ENCODE assay signal across 13 cellular contexts in genomic region chr1:112502827-112503226, GRCh38. TPM values are rescaled to one million over a fixed set of nuclear protein-coding genes. Genes with fewer than 3 reads are reported as not detected.
A peak's percentile ranks its signal among the peaks of the same experiment; 100 is the strongest.
DNase-seq lines count a peak whose midpoint lies in the region; ATAC-seq and TF ChIP-seq lines count a peak whose summit lies in the region.
"Had no signal": no experiment of that assay in that cellular context is flagged by ENCODE, and none has a peak within 500 bp of the region (broad histone marks: within the 10 kb centered on the region; RNA-seq: fewer than 3 reads in every experiment).

No MANE protein-coding gene starts in this region.

- no peaks in the 10 kb centered on the region for H3K36me3 Mint-ChIP-seq in activated T-helper 2 cell treated with anti-CD3 and anti-CD28 coated beads, Interferon-gamma antibody, Interleukin-2, Interleukin-4, amounts not matched to agents 10 μg/mL and 5 μg/mL and 100 μg/mL, durations not matched to agents 14 hours and 24 hours and 36 hours (ENCODE audit: low read depth)
- H3K36me3 Mint-ChIP-seq: activated naive CD4-positive, alpha-beta T cell treated with anti-CD3 and anti-CD28 coated beads, Interleukin-2, amount 50 U/mL, for 72 hours had no signal

- H3K4me1 Mint-ChIP-seq in activated T-helper 2 cell treated with anti-CD3 and anti-CD28 coated beads, Interferon-gamma antibody, Interleukin-2, Interleukin-4, amounts not matched to agents 10 μg/mL and 5 μg/mL and 100 μg/mL, durations not matched to agents 14 hours and 24 hours and 36 hours (ENCODE audit: low read depth): peaks cover 8% of the 10 kb centered on the region

- H3K36me3 ChIP-seq in uterus: no peaks in the 10 kb centered on the region
- H3K36me3 ChIP-seq: BLaER1, transverse colon had no signal

- no peak for DNase-seq in left cardiac atrium
- DNase-seq in Right ventricle myocardium inferior (ENCODE audit: missing footprints): no peak
- no peak for DNase-seq in activated T-helper 2 cell treated with anti-CD3 and anti-CD28 coated beads, Interferon-gamma antibody, Interleukin-2, Interleukin-4, amounts not matched to agents 10 μg/mL and 5 μg/mL and 100 μg/mL, durations not matched to agents 14 hours and 24 hours and 36 hours (ENCODE audit: low spot score)
- no peak for DNase-seq in uterus
- DNase-seq in activated naive CD4-positive, alpha-beta T cell treated with Interleukin-2 at 50 U/mL for 16 hours: no peak
- DNase-seq: NCI-H1436 treated with DMSO at 0.1 percent for 48 hours, transverse colon had no signal

- ATAC-seq in left cardiac atrium: peak; percentile 58 to 64
- no peak for ATAC-seq in Right ventricle myocardium inferior
- no peak for ATAC-seq in GM18867 (IDR thresholded peaks at IDR 0.05; ENCODE audit: unreplicated experiment)
- ATAC-seq in GM19351 (IDR thresholded peaks at IDR 0.05; ENCODE audit: unreplicated experiment): no peak

- H3K9me3 ChIP-seq in iPS-18c (ENCODE audit: control insufficient read depth, insufficient read depth, low read length) (no peaks in the 10 kb centered on the region), uterus (no peaks in the 10 kb centered on the region)
- H3K9me3 ChIP-seq: BLaER1, transverse colon had no signal

- peaks cover 71% of the 10 kb centered on the region for H3K27me3 Mint-ChIP-seq in activated T-helper 2 cell treated with anti-CD3 and anti-CD28 coated beads, Interferon-gamma antibody, Interleukin-2, Interleukin-4, amounts not matched to agents 10 μg/mL and 5 μg/mL and 100 μg/mL, durations not matched to agents 14 hours and 24 hours and 36 hours (ENCODE audit: low read depth)

- no peaks in the 10 kb centered on the region for H3K27me3 ChIP-seq in uterus

- H3K27ac Mint-ChIP-seq in activated T-helper 2 cell treated with anti-CD3 and anti-CD28 coated beads, Interferon-gamma antibody, Interleukin-2, Interleukin-4, amounts not matched to agents 10 μg/mL and 5 μg/mL and 100 μg/mL, durations not matched to agents 14 hours and 24 hours and 36 hours: no peak overlapping the region

- H3K9me3 Mint-ChIP-seq in activated T-helper 2 cell treated with anti-CD3 and anti-CD28 coated beads, Interferon-gamma antibody, Interleukin-2, Interleukin-4, amounts not matched to agents 10 μg/mL and 5 μg/mL and 100 μg/mL, durations not matched to agents 14 hours and 24 hours and 36 hours: no peaks in the 10 kb centered on the region
- H3K9me3 Mint-ChIP-seq: activated naive CD4-positive, alpha-beta T cell treated with anti-CD3 and anti-CD28 coated beads, Interleukin-2, amount 50 U/mL, for 72 hours had no signal

- intact Hi-C loops in left cardiac atrium (cut with DNase I): loop anchor here in 1 of 2 donors (10.0 kb wide), 1 partner anchor 112 kb away; the partner anchor contains the start of genes CAPZA1 and ST7L
- intact Hi-C loops in Right ventricle myocardium inferior (cut with DNase I): loop anchor here (5.0 kb wide), 1 partner anchor 204 kb away; the partner anchor contains the start of gene RHOC
- intact Hi-C loops in activated T-helper 2 cell treated with anti-CD3 and anti-CD28 coated beads, Interferon-gamma antibody, Interleukin-2, Interleukin-4, amounts not matched to agents 10 μg/mL and 5 μg/mL and 100 μg/mL, durations not matched to agents 14 hours and 24 hours and 36 hours (cut with micrococcal nuclease): no loop called here
- intact Hi-C loops in uterus (cut with DNase I; ENCODE audit: low total_unique reads): no loop called here

- no peaks in the 10 kb centered on the region for H3K4me1 ChIP-seq in uterus

- TF ChIP-seq POLR2A in uterus (IDR thresholded peaks at IDR 0.05): no peak

- peak overlapping the region; percentile 53 to 79 for H3K27ac ChIP-seq in uterus
- H3K27ac ChIP-seq: BLaER1, HL-60 had no signal

- peak overlapping the region; percentile 30 for H3K4me3 Mint-ChIP-seq in activated T-helper 2 cell treated with anti-CD3 and anti-CD28 coated beads, Interferon-gamma antibody, Interleukin-2, Interleukin-4, amounts not matched to agents 10 μg/mL and 5 μg/mL and 100 μg/mL, durations not matched to agents 14 hours and 24 hours and 36 hours (ENCODE audit: low read depth)

- TF ChIP-seq CTCF in uterus (IDR thresholded peaks at IDR 0.05): no peak

- peak overlapping the region; percentile 65; the same call in 1 of the 2 replicates for H3K4me3 ChIP-seq in iPS-18c (ENCODE audit: insufficient read depth, low read depth, low read length)
- no peak overlapping the region for H3K4me3 ChIP-seq in uterus

RNA-seq across cellular contexts. Expression of gene WNT2B, which starts 5.9 kb away (rescaled TPM):
- total RNA-seq in left cardiac atrium (1 to 10 TPM; 4.0 to 4.7 TPM), Right ventricle myocardium inferior (1.5 TPM), uterus (10 to 100 TPM in 2 of 4 donors, 1 to 10 TPM in 1, under 1 TPM in 1; 0.59 to 45.3 (median 9.1) TPM)
- total RNA-seq in activated T-helper 2 cell treated with anti-CD3 and anti-CD28 coated beads, Interferon-gamma antibody, Interleukin-2, Interleukin-4, amounts not matched to agents 10 μg/mL and 5 μg/mL and 100 μg/mL, durations not matched to agents 14 hours and 24 hours and 36 hours: 0.16 TPM in 1 of 2 replicates, not detected in the other

Comparison
In these comparisons a context has a peak if more than half of its experiments do, and no peak if none do; other contexts are left out.
1. ATAC-seq: peak in left cardiac atrium (2 of 2); none in Right ventricle myocardium inferior (single experiment), GM18867 (single experiment) and GM19351 (single experiment).